In genomic region chr3:160291290-160291908, GRCh38 we compare ENCODE assay signal across 1 cellular context.
TF ChIP-seq lines count a peak whose summit lies in the region.

No MANE protein-coding gene starts in this region.

TF ChIP-seq in HepG2, 621 proteins besides CTCF, POLR2A, EP300 and RAD21 (continued from another document and continues in another):
- no peak for TF ChIP-seq MEIS2 (CRISPR knock-in tag; IDR thresholded peaks at IDR 0.05)
- no peak for TF ChIP-seq PRDM4 (CRISPR knock-in tag; IDR thresholded peaks at IDR 0.05; ENCODE audit: borderline replicate concordance)
- no peak for TF ChIP-seq ZNF709 (CRISPR knock-in tag; IDR thresholded peaks at IDR 0.05)
- no peak for TF ChIP-seq SP4 (CRISPR knock-in tag; IDR thresholded peaks at IDR 0.05)
- TF ChIP-seq KDM3A (CRISPR knock-in tag; IDR thresholded peaks at IDR 0.05; ENCODE audit: low read depth), result no peak
- no peak for TF ChIP-seq SRSF9 (IDR thresholded peaks at IDR 0.05; ENCODE audit: borderline replicate concordance, insufficient read depth, low read depth, low read length, poor library complexity, severe bottlenecking)
- TF ChIP-seq TP53 (CRISPR knock-in tag; conservative IDR thresholded peaks at IDR 0.05), result no peak
- TF ChIP-seq NR2F1 (CRISPR knock-in tag; IDR thresholded peaks at IDR 0.05), result no peak
- no peak for TF ChIP-seq SIN3B (IDR thresholded peaks at IDR 0.05; ENCODE audit: low read length)
- TF ChIP-seq ZNF441 (CRISPR knock-in tag; IDR thresholded peaks at IDR 0.05; ENCODE audit: borderline replicate concordance), result no peak
- TF ChIP-seq CEBPG (CRISPR knock-in tag; IDR thresholded peaks at IDR 0.05), result peak; percentile 15; the same call in 1 of the 2 replicates
- no peak for TF ChIP-seq ZBTB26 (CRISPR knock-in tag; IDR thresholded peaks at IDR 0.05; ENCODE audit: borderline replicate concordance)
- no peak for TF ChIP-seq MTA3 (CRISPR knock-in tag; IDR thresholded peaks at IDR 0.05)
- TF ChIP-seq CREB1 (IDR thresholded peaks at IDR 0.05), result no peak
- TF ChIP-seq CREB1 (CRISPR knock-in tag; IDR thresholded peaks at IDR 0.05), result peak; percentile 31; the same call in 1 of the 2 replicates
- TF ChIP-seq ZNF670 (CRISPR knock-in tag; IDR thresholded peaks at IDR 0.05; ENCODE audit: borderline replicate concordance), result no peak
- TF ChIP-seq SNAPC4 (CRISPR knock-in tag; IDR thresholded peaks at IDR 0.05), result no peak
- TF ChIP-seq ATM (IDR thresholded peaks at IDR 0.05; ENCODE audit: borderline replicate concordance), result no peak
- TF ChIP-seq ZNF263 (CRISPR knock-in tag; IDR thresholded peaks at IDR 0.05), result no peak
- no peak for TF ChIP-seq NFE2 (CRISPR knock-in tag; IDR thresholded peaks at IDR 0.05)
- no peak for TF ChIP-seq ZNF512B (CRISPR knock-in tag; IDR thresholded peaks at IDR 0.05; ENCODE audit: borderline replicate concordance)
- no peak for TF ChIP-seq PPARG (CRISPR knock-in tag; conservative IDR thresholded peaks at IDR 0.05)
- TF ChIP-seq HCFC1 (IDR thresholded peaks at IDR 0.05; ENCODE audit: low read depth, low read length), result no peak
- TF ChIP-seq ZFP90 (CRISPR knock-in tag; IDR thresholded peaks at IDR 0.05; ENCODE audit: borderline replicate concordance), result no peak
- no peak for TF ChIP-seq HMGXB4 (CRISPR knock-in tag; IDR thresholded peaks at IDR 0.05; ENCODE audit: borderline replicate concordance in 1 of 2, low read depth in 1 of 2)
- TF ChIP-seq MED8 (CRISPR knock-in tag; IDR thresholded peaks at IDR 0.05; ENCODE audit: insufficient replicate concordance), result no peak
- TF ChIP-seq MYC (CRISPR knock-in tag; IDR thresholded peaks at IDR 0.05; ENCODE audit: borderline replicate concordance), result no peak
- TF ChIP-seq SALL1 (CRISPR knock-in tag; IDR thresholded peaks at IDR 0.05), result peak; percentile 10; the same call in 1 of the 2 replicates
- no peak for TF ChIP-seq ZMYM2 (CRISPR knock-in tag; IDR thresholded peaks at IDR 0.05)
- TF ChIP-seq FOXO1 (CRISPR knock-in tag; IDR thresholded peaks at IDR 0.05), result peak; percentile 37; the same call in 1 of the 2 replicates
- TF ChIP-seq SYNCRIP (IDR thresholded peaks at IDR 0.05; ENCODE audit: insufficient read depth, low read depth, low read length), result no peak
- TF ChIP-seq REXO4 (CRISPR knock-in tag; IDR thresholded peaks at IDR 0.05; ENCODE audit: borderline replicate concordance), result no peak
- TF ChIP-seq KLF12 (CRISPR knock-in tag; IDR thresholded peaks at IDR 0.05; ENCODE audit: borderline replicate concordance), result no peak
- peak; percentile 75; the same call in 1 of the 2 replicates for TF ChIP-seq ARID3A (IDR thresholded peaks at IDR 0.05; ENCODE audit: low read depth, low read length)
- TF ChIP-seq HNF4A (CRISPR knock-in tag; IDR thresholded peaks at IDR 0.05), result peak; percentile 86
- TF ChIP-seq XRCC5 (optimal IDR thresholded peaks at IDR 0.05; ENCODE audit: low read length), result no peak
- TF ChIP-seq ZNF501 (CRISPR knock-in tag; IDR thresholded peaks at IDR 0.05), result 0 out of 2 replicates have a peak, but pooled peaks have one; percentile 16
- TF ChIP-seq FLYWCH1 (CRISPR knock-in tag; IDR thresholded peaks at IDR 0.05), result no peak
- TF ChIP-seq PHF20 (CRISPR knock-in tag; IDR thresholded peaks at IDR 0.05), result no peak
- 0 out of 2 replicates have a peak, but pooled peaks have one; percentile 31 for TF ChIP-seq TARDBP (CRISPR knock-in tag; IDR thresholded peaks at IDR 0.05)
- TF ChIP-seq HNRNPL (IDR thresholded peaks at IDR 0.05; ENCODE audit: low read depth, low read length), result no peak
- no peak for TF ChIP-seq ZNF616 (CRISPR knock-in tag; IDR thresholded peaks at IDR 0.05; ENCODE audit: low read depth)
- no peak for TF ChIP-seq ATF7-NPFF (CRISPR knock-in tag; IDR thresholded peaks at IDR 0.05; ENCODE audit: low read depth)
- no peak for TF ChIP-seq TMF1 (CRISPR knock-in tag; IDR thresholded peaks at IDR 0.05; ENCODE audit: low read depth)
- no peak for TF ChIP-seq POLR2AphosphoS2 (IDR thresholded peaks at IDR 0.05; ENCODE audit: low read depth, low read length)
- no peak for TF ChIP-seq ZNF354B (CRISPR knock-in tag; IDR thresholded peaks at IDR 0.05)
- TF ChIP-seq PAF1 (CRISPR knock-in tag; IDR thresholded peaks at IDR 0.05), result no peak
- no peak for TF ChIP-seq DMAP1 (CRISPR knock-in tag; IDR thresholded peaks at IDR 0.05)
- no peak for TF ChIP-seq HNF1A (IDR thresholded peaks at IDR 0.05; ENCODE audit: low read depth)
- no peak for TF ChIP-seq HNF1A (CRISPR knock-in tag; IDR thresholded peaks at IDR 0.05; ENCODE audit: borderline replicate concordance)
- TF ChIP-seq ZNF34 (CRISPR knock-in tag; IDR thresholded peaks at IDR 0.05; ENCODE audit: borderline replicate concordance), result no peak
- TF ChIP-seq POLR2AphosphoS5 (IDR thresholded peaks at IDR 0.05; ENCODE audit: low read depth, low read length), result no peak
